ENCODE assay signal across 1 cellular context in the genomic region with DNA sequence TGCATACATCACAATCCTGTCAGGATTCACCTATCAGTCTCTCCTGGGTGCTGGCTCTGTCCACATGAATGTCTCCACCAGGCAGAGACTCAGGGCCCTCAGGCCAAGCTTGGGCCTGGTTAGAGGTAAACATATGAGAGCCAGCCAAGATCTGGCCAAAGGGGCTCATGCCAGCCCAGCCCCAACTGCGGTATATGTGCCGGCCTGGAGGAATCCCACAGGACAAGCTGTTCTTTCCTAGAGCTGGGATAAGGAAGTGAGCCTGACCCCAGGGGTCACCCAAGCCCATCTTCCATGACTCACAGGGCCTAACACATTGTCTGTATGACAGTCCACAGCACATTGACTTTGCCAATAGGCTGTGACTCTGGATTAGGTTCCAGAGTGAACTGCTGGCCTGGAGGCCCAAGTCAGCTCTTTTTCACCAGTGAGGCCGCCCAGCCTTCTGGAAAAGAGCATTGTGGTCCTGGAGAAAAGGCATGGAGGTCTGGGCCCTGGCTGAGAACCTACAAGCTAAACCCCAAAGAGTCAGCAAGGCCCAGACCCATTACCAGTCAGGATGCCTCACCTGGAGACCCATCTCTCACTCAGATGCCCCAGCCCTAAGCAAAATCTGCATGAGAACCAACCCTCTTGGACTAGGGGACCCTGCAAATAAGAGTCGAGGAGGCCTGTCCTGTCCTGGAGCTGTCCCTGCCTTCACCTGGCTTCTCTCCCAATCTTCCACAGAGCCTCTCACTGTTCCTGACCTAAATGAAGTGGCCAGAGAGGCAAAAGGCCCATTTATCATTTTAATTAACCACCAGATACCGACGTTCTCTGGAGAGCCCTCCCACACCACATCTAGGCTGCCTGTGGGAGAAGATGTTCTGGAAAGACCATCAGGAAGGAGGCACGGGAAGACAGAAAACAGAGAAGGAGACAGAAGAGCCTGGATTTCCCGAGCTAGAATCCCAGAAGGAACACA.
TF ChIP-seq lines count a peak whose summit lies in the region.

No MANE protein-coding gene starts in this region.

TF ChIP-seq in HEK293T, 16 proteins besides CTCF, POLR2A, EP300 and RAD21 (continued from another document):
- TF ChIP-seq, protein P1, sequence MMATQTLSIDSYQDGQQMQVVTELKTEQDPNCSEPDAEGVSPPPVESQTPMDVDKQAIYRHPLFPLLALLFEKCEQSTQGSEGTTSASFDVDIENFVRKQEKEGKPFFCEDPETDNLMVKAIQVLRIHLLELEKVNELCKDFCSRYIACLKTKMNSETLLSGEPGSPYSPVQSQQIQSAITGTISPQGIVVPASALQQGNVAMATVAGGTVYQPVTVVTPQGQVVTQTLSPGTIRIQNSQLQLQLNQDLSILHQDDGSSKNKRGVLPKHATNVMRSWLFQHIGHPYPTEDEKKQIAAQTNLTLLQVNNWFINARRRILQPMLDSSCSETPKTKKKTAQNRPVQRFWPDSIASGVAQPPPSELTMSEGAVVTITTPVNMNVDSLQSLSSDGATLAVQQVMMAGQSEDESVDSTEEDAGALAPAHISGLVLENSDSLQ (IDR thresholded peaks at IDR 0.05) = no peak
